In the genomic region with DNA sequence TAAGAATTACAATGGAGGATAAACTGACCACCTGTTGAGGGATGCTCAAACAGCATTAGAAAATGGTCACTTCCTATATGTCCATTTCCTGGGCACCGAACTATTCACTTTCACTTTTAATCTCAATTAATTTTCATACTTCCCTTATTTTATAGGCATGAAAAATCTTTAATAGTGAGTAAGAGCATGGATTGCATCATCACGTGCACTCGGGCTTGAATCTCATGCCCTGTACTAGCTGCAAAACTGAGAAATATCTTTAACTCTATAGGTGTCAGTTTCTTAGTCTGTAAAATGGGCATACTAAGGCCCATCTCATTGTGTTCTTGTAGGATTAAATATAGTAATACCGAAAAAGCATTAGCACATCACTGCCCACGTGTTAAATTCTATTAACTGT, we compare ENCODE assay signal across 25 cellular contexts.
"Had no signal": no experiment of that assay in that cellular context is flagged by ENCODE, and none has a peak within 500 bp of the region (broad histone marks: within the 10 kb centered on the region; RNA-seq: fewer than 3 reads in every experiment).

No MANE protein-coding gene starts in this region.

- H3K4me1 ChIP-seq: esophagus muscularis mucosa, foreskin keratinocyte, left ventricle myocardium inferior, suprapubic skin, vagina had no signal

- DNase-seq: activated CD4-positive, alpha-beta T cell treated with anti-CD3 and anti-CD28 coated beads for 1 hour; activated effector memory CD4-positive, alpha-beta T cell treated with anti-CD3 and anti-CD28 coated beads, Interleukin-2, amount 50 U/mL, for 16 hours; activated naive CD4-positive, alpha-beta T cell treated with anti-CD3 and anti-CD28 coated beads, Interleukin-2, amount 50 U/mL, for 16 hours; activated T-cell treated with anti-CD3 and anti-CD28 coated beads, Interleukin-2, amount 50 U/mL, for 72 hours; effector CD4-positive, alpha-beta T cell; foreskin keratinocyte; glutamatergic neuron; hypothalamus; kidney; left ventricle myocardium inferior; mammary epithelial cell; midbrain; nephron progenitor cell; nucleus accumbens; stimulated activated CD4-positive, alpha-beta T cell treated with anti-CD3 and anti-CD28 coated beads, Interleukin-15, amount 100 ng/mL, for 24 hours; stimulated activated CD4-positive, alpha-beta T cell treated with anti-CD3 and anti-CD28 coated beads, Interleukin-2, amount 100 ng/mL, for 48 hours; stimulated activated naive CD8-positive, alpha-beta T cell treated with anti-CD3 and anti-CD28 coated beads, Interleukin-15, amount 100 ng/mL, for 72 hours; T-helper 2 cell; trophoblast cell had no signal

- H3K27me3 Mint-ChIP-seq: stimulated activated naive CD8-positive, alpha-beta T cell treated with anti-CD3 and anti-CD28 coated beads, Interleukin-15, amount 100 ng/mL, for 72 hours had no signal

- H3K4me3 Mint-ChIP-seq: activated T-cell treated with anti-CD3 and anti-CD28 coated beads, Interleukin-2, amount 50 U/mL, for 72 hours; nephron progenitor cell; stimulated activated naive CD8-positive, alpha-beta T cell treated with anti-CD3 and anti-CD28 coated beads, Interleukin-15, amount 100 ng/mL, for 72 hours had no signal

- H3K36me3 ChIP-seq: ascending aorta, esophagus muscularis mucosa, left ventricle myocardium inferior, suprapubic skin, vagina had no signal

- H3K27me3 ChIP-seq: ascending aorta, esophagus muscularis mucosa, foreskin keratinocyte, suprapubic skin, vagina had no signal

- H3K27ac ChIP-seq: esophagus muscularis mucosa, foreskin keratinocyte, left ventricle myocardium inferior, skin epidermis, suprapubic skin, vagina, VCaP had no signal

- FAIRE-seq: kidney had no signal

- ATAC-seq: activated T-cell treated with anti-CD3 and anti-CD28 coated beads, Interleukin-2, amount 50 U/mL, for 72 hours; foreskin keratinocyte; stimulated activated naive CD8-positive, alpha-beta T cell treated with anti-CD3 and anti-CD28 coated beads, Interleukin-15, amount 100 ng/mL, for 72 hours had no signal

- H3K4me3 ChIP-seq: ascending aorta, esophagus muscularis mucosa, left ventricle myocardium inferior, skin epidermis, suprapubic skin, vagina had no signal

- H3K4me1 Mint-ChIP-seq: nephron progenitor cell; stimulated activated naive CD8-positive, alpha-beta T cell treated with anti-CD3 and anti-CD28 coated beads, Interleukin-15, amount 100 ng/mL, for 72 hours had no signal

- H3K9me3 ChIP-seq: esophagus muscularis mucosa, suprapubic skin, vagina had no signal

- H3K27ac Mint-ChIP-seq: activated T-cell treated with anti-CD3 and anti-CD28 coated beads, Interleukin-2, amount 50 U/mL, for 72 hours; nephron progenitor cell; stimulated activated naive CD8-positive, alpha-beta T cell treated with anti-CD3 and anti-CD28 coated beads, Interleukin-15, amount 100 ng/mL, for 72 hours had no signal

- H3K9me3 Mint-ChIP-seq: stimulated activated naive CD8-positive, alpha-beta T cell treated with anti-CD3 and anti-CD28 coated beads, Interleukin-15, amount 100 ng/mL, for 72 hours had no signal
